8 cellular contexts compared by ENCODE assay signal in the genomic region with DNA sequence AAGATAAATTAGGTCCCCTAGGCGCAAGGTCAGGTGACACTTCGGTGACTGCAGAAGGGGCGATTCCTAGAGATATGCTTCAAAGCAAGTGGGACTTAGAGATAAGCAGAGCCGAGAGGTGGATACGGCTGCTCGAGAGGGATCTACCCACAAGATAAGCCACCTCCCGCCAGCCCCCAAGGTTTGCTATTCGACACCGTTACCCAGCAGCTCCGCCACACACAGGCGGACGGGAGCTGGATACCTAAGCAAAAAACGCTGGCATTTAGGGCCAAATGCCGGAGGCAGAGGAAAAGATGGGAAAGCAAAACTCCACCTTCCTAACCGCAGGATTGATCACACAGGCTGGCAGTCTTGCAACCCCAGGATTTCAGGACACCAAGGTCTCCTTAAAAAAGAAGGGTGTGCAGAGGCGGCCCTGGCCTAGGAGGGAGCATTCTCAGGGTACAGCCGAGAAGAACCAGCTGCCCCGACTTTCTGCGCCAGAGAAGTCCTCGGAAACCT. TPM values are rescaled to one million over a fixed set of nuclear protein-coding genes. Genes with fewer than 3 reads are reported as not detected.
DNase-seq lines count a peak whose midpoint lies in the region; ATAC-seq and TF ChIP-seq lines count a peak whose summit lies in the region.

No MANE protein-coding gene starts in this region.

- no peaks in the 10 kb centered on the region for H3K9me3 ChIP-seq in CD4-positive, alpha-beta memory T cell (ENCODE audit: control insufficient read depth in 1 of 2, low read length in 2 of 2)

- no peaks in the 10 kb centered on the region for H3K27me3 Mint-ChIP-seq in CD4-positive, alpha-beta memory T cell
- peaks cover 1% of the 10 kb centered on the region for H3K27me3 Mint-ChIP-seq in IgD-negative memory B cell
- no peaks in the 10 kb centered on the region for H3K27me3 Mint-ChIP-seq in activated T-cell treated with anti-CD3 and anti-CD28 coated beads, Interleukin-2, amount 50 U/mL, for 72 hours (ENCODE audit: low read depth)

- peaks cover 36% of the 10 kb centered on the region for H3K4me1 ChIP-seq in CD4-positive, alpha-beta memory T cell (ENCODE audit: insufficient read depth, low read length)

- peak overlapping the region; percentile 90 to 99 (median 97) for H3K27ac Mint-ChIP-seq in CD4-positive, alpha-beta memory T cell
- peak overlapping the region; percentile 92 to 98 (median 96) for H3K27ac Mint-ChIP-seq in IgD-negative memory B cell
- H3K27ac Mint-ChIP-seq in activated T-cell treated with anti-CD3 and anti-CD28 coated beads, Interleukin-2, amount 50 U/mL, for 72 hours, result peak overlapping the region; percentile 94

- peak overlapping the region; percentile 90 to 97 (median 94) for H3K4me3 Mint-ChIP-seq in CD4-positive, alpha-beta memory T cell
- peak overlapping the region; percentile 81 to 98 (median 96) for H3K4me3 Mint-ChIP-seq in IgD-negative memory B cell
- peak overlapping the region; percentile 84 to 98 for H3K4me3 Mint-ChIP-seq in activated T-cell treated with anti-CD3 and anti-CD28 coated beads, Interleukin-2, amount 50 U/mL, for 72 hours

- no peak for TF ChIP-seq CTCF in foreskin fibroblast (IDR thresholded peaks at IDR 0.05; ENCODE audit: low read depth, low read length)
- TF ChIP-seq CTCF in retinal pigment epithelial cell (conservative IDR thresholded peaks at IDR 0.05; ENCODE audit: low read depth, low read length), result no peak

- POLR2A ChIA-PET in CD4-positive, alpha-beta memory T cell (lab: Charles Lee; ENCODE audit: partially characterized antibody), result interaction anchor here (0.7 to 11.4 kb wide), 17 partner anchors 12 to 179 kb away, joined by 3 to 352 read pairs (median 8); partner anchors contain the start of genes BEST1, FEN1 and TMEM258

- peaks cover 0 to 3% (median 0%) of the 10 kb centered on the region in 8 donors for H3K9me3 Mint-ChIP-seq in CD4-positive, alpha-beta memory T cell
- no peaks in the 10 kb centered on the region for H3K9me3 Mint-ChIP-seq in IgD-negative memory B cell
- peaks cover 0 to 2% of the 10 kb centered on the region in 2 donors for H3K9me3 Mint-ChIP-seq in activated T-cell treated with anti-CD3 and anti-CD28 coated beads, Interleukin-2, amount 50 U/mL, for 72 hours

- DNase-seq in CD4-positive, alpha-beta memory T cell, result peak in 2 of 5 donors; percentile 49 to 50
- peak in 1 of 2 donors; percentile 35 for DNase-seq in activated T-cell treated with anti-CD3 and anti-CD28 coated beads, Interleukin-2, amount 50 U/mL, for 72 hours
- DNase-seq in foreskin fibroblast (peak in 1 of 2 donors; percentile 38), retinal pigment epithelial cell (ENCODE audit: low read depth) (no peak), medulla oblongata (ENCODE audit: extremely low spot score) (no peak), AML-193 (lab: John Stamatoyannopoulos, UW) (no peak)

- H3K4me3 ChIP-seq in CD4-positive, alpha-beta memory T cell (ENCODE audit: low read length in 2 of 2), result peak overlapping the region; percentile 99 to 100
- H3K4me3 ChIP-seq in foreskin fibroblast (ENCODE audit: low read depth in 1 of 2, low read length in 2 of 2) (peak overlapping the region; percentile 97 to 100), retinal pigment epithelial cell (ENCODE audit: low read length) (peak overlapping the region; percentile 100)

- peaks cover 20% of the 10 kb centered on the region for H3K36me3 ChIP-seq in CD4-positive, alpha-beta memory T cell (ENCODE audit: insufficient read depth, low read length)

- no peaks in the 10 kb centered on the region for H3K27me3 ChIP-seq in CD4-positive, alpha-beta memory T cell (ENCODE audit: insufficient read depth, low read length)

- no peak for ATAC-seq in activated T-cell treated with anti-CD3 and anti-CD28 coated beads, Interleukin-2, amount 50 U/mL, for 72 hours (replicated peaks in 1 of 2)
- ATAC-seq in HG03025 (IDR thresholded peaks at IDR 0.05; ENCODE audit: low FRiP score, unreplicated experiment), result no peak

- peaks cover 35 to 74% (median 49%) of the 10 kb centered on the region in 4 donors for H3K4me1 Mint-ChIP-seq in CD4-positive, alpha-beta memory T cell
- peaks cover 44 to 57% (median 56%) of the 10 kb centered on the region in 3 donors for H3K4me1 Mint-ChIP-seq in IgD-negative memory B cell
- H3K4me1 Mint-ChIP-seq in activated T-cell treated with anti-CD3 and anti-CD28 coated beads, Interleukin-2, amount 50 U/mL, for 72 hours (ENCODE audit: low read depth), result peaks cover 66% of the 10 kb centered on the region

- CTCF ChIA-PET in CD4-positive, alpha-beta memory T cell (lab: Charles Lee; ENCODE audit: partially characterized antibody), result interaction anchor here (1.1 to 14.1 kb wide), 4 partner anchors 17 to 116 kb away, joined by 3 to 90 read pairs (median 20); no protein-coding TSS in a partner anchor

- peaks cover 29 to 51% of the 10 kb centered on the region in 2 donors for H3K36me3 Mint-ChIP-seq in CD4-positive, alpha-beta memory T cell
- peaks cover 10% of the 10 kb centered on the region for H3K36me3 Mint-ChIP-seq in IgD-negative memory B cell
- H3K36me3 Mint-ChIP-seq in activated T-cell treated with anti-CD3 and anti-CD28 coated beads, Interleukin-2, amount 50 U/mL, for 72 hours (ENCODE audit: insufficient read depth in 2 of 2), result peaks cover 21 to 29% of the 10 kb centered on the region in 2 donors

- intact Hi-C loops in CD4-positive, alpha-beta memory T cell (cut with micrococcal nuclease), result loop anchor here (1.0 to 5.0 kb wide), 3 partner anchors 59 to 174 kb away; partner anchors contain the start of genes FEN1 and TMEM258

- peak overlapping the region; percentile 89 for H3K27ac ChIP-seq in CD4-positive, alpha-beta memory T cell (ENCODE audit: low read depth, low read length)

RNA-seq across cellular contexts. Expression of gene FTH1, which starts 0.7 kb away (rescaled TPM):
- 100 to 1,000 TPM; 695 to 763 TPM for total RNA-seq in CD4-positive, alpha-beta memory T cell
- polyA plus RNA-seq in CD4-positive, alpha-beta memory T cell, result 1,000 to 10,000 TPM; 3,123 to 3,378 TPM
- polyA plus RNA-seq in IgD-negative memory B cell, result 4,223 TPM
- 1,000 to 10,000 TPM; 1,135 to 1,244 TPM for total RNA-seq in activated T-cell treated with anti-CD3 and anti-CD28 coated beads, Interleukin-2, amount 50 U/mL, for 72 hours

RNA-seq across cellular contexts. Expression of gene BEST1, which starts 16.6 kb away (rescaled TPM):
- under 1 TPM; 0.26 to 0.50 TPM for total RNA-seq in CD4-positive, alpha-beta memory T cell
- 1 to 10 TPM; 1.3 TPM for polyA plus RNA-seq in CD4-positive, alpha-beta memory T cell
- polyA plus RNA-seq in IgD-negative memory B cell, result 1.2 TPM
- total RNA-seq in activated T-cell treated with anti-CD3 and anti-CD28 coated beads, Interleukin-2, amount 50 U/mL, for 72 hours, result 1 to 10 TPM; 1.9 to 4.1 TPM

RNA-seq across cellular contexts. Expression of gene RAB3IL1, which starts 49.4 kb away (rescaled TPM):
- under 1 TPM; 0.44 to 0.53 TPM for total RNA-seq in CD4-positive, alpha-beta memory T cell
- not detected for polyA plus RNA-seq in CD4-positive, alpha-beta memory T cell
- polyA plus RNA-seq in IgD-negative memory B cell, result not detected
- under 1 TPM; 0.34 to 0.49 TPM for total RNA-seq in activated T-cell treated with anti-CD3 and anti-CD28 coated beads, Interleukin-2, amount 50 U/mL, for 72 hours
